ENCODE assay signal across 8 cellular contexts in the genomic region with DNA sequence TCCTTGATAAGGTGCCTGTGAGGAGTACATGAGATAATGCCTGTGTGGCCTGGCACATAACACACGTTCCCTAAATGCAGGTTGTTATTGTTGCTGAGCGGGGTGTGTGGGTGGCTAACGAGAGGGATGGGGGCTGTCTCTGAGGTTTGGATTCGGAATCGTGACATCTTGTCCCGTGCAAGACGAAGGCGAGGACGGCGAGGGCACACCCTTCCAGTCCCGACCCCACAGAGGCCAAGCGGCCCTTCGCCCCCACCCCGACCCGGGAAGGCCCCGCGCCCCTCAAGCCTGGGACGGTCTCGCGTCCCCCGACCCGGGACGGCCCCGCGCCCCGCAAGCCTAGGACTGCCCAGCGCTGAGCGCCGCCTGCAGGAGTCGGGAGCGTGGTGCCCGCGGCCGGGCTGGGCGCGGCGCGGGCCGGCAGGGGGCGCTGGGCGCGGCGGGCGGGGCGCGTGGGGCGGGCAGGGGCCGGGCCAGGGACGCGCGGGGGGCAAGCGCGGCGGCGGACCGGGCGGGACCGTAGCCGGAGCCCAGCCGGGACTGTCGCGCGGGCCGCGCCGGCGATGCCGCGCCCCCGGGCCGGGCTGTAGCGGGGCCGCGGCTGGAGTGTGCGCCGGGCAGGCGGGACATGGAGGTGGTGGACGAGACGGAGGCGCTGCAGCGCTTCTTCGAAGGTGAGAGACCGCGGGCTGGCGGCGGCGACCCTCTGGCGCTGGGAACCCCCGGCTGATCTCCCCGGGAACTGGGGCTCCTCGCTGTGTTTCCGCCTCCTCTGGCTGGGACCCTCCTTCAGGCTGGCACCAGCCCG. TPM values are rescaled to one million over a fixed set of nuclear protein-coding genes. Genes with fewer than 3 reads are reported as not detected.
DNase-seq lines count a peak whose midpoint lies in the region; ATAC-seq and TF ChIP-seq lines count a peak whose summit lies in the region.

A gene (plus strand): TSS at position 520 of the 808 bp plus-strand sequence. CDS start 109 bp downstream, at position 629.

- TF ChIP-seq CTCF in GM12872 (IDR thresholded peaks at IDR 0.05; ENCODE audit: insufficient read depth, low read depth, low read length) (peak; percentile 60; the same call in 1 of the 3 replicates), lung (IDR thresholded peaks at IDR 0.05; ENCODE audit: control extremely low read depth, extremely low read depth) (peak; percentile 36)

- H3K4me3 Mint-ChIP-seq in dendritic cell treated with granulocyte-macrophage colony-stimulating factor and Interleukin-4, amounts not matched to agents 40 ng/mL and 50 ng/mL, for 4 days: peak within 1 kb of the TSS; percentile 73

- no peaks in the 10 kb centered on the region for H3K27me3 ChIP-seq in lung (ENCODE audit: control insufficient read depth, insufficient read depth)

- H3K27ac ChIP-seq in lung (ENCODE audit: low read depth in 1 of 2, low read length in 1 of 2): peak within 1 kb of the TSS in 1 of 2 donors; percentile 45

- WGBS in lung, 2 donors: 3 to 6% methylated on average over 32 to 93 of the region's 93 CpGs

- H3K4me3 ChIP-seq in lung: peak within 1 kb of the TSS; percentile 40

- intact Hi-C loops in dendritic cell treated with granulocyte-macrophage colony-stimulating factor and Interleukin-4, amounts not matched to agents 40 ng/mL and 50 ng/mL, for 4 days (cut with micrococcal nuclease): loop anchor here (1.0 kb wide), 1 partner anchor 24 kb away; no protein-coding TSS in a partner anchor

- H3K36me3 Mint-ChIP-seq in dendritic cell treated with granulocyte-macrophage colony-stimulating factor and Interleukin-4, amounts not matched to agents 40 ng/mL and 50 ng/mL, for 4 days (ENCODE audit: low read depth): no peaks in the 10 kb centered on the region

- H3K27ac Mint-ChIP-seq in dendritic cell treated with granulocyte-macrophage colony-stimulating factor and Interleukin-4, amounts not matched to agents 40 ng/mL and 50 ng/mL, for 4 days: peak within 1 kb of the TSS; percentile 64

- H3K9me3 Mint-ChIP-seq in dendritic cell treated with granulocyte-macrophage colony-stimulating factor and Interleukin-4, amounts not matched to agents 40 ng/mL and 50 ng/mL, for 4 days: no peaks in the 10 kb centered on the region

- H3K27me3 Mint-ChIP-seq in dendritic cell treated with granulocyte-macrophage colony-stimulating factor and Interleukin-4, amounts not matched to agents 40 ng/mL and 50 ng/mL, for 4 days: peaks cover 48% of the 10 kb centered on the region

- ATAC-seq in lung (ENCODE audit: insufficient read depth, low FRiP score) (peak; percentile 59), HG03469 (IDR thresholded peaks at IDR 0.05; ENCODE audit: unreplicated experiment) (no peak)

- H3K36me3 ChIP-seq in lung (ENCODE audit: control insufficient read depth in 2 of 2, insufficient read depth in 2 of 2, low read length in 2 of 2): no peaks in the 10 kb centered on the region

- DNase-seq in LoVo (ENCODE audit: low spot score) (peak; percentile 68), lung (ENCODE audit: low spot score) (no peak), NCI-H1694 (lab: John Stamatoyannopoulos, UW) (no peak)
- DNase-seq in activated CD4-positive, alpha-beta T cell treated with anti-CD3 and anti-CD28 coated beads, Interleukin-2, amount 50 U/mL, for 1 hour: peak; percentile 56
- DNase-seq in stimulated activated CD8-positive, alpha-beta memory T cell treated with anti-CD3 and anti-CD28 coated beads, Interleukin-15, amount 100 ng/mL, for 24 hours (ENCODE audit: low read depth): peak; percentile 39

- H3K4me1 ChIP-seq in lung (ENCODE audit: control insufficient read depth in 2 of 2, insufficient read depth in 2 of 2, low read length in 2 of 2): no peaks in the 10 kb centered on the region

- no peaks in the 10 kb centered on the region for H3K9me3 ChIP-seq in lung (ENCODE audit: control insufficient read depth in 2 of 2, insufficient read depth in 1 of 2, low read length in 1 of 2)

- peaks cover 70% of the 10 kb centered on the region for H3K4me1 Mint-ChIP-seq in dendritic cell treated with granulocyte-macrophage colony-stimulating factor and Interleukin-4, amounts not matched to agents 40 ng/mL and 50 ng/mL, for 4 days (ENCODE audit: low read depth)

RNA-seq across cellular contexts. Expression of the gene that starts here (rescaled TPM):
- 10 to 100 TPM; 27.1 to 41.2 TPM for total RNA-seq in lung
- polyA plus RNA-seq in lung: 10 to 100 TPM; 11.9 to 23.3 TPM

Comparison
In these comparisons a context has a peak if more than half of its experiments do, and no peak if none do; other contexts are left out.
1. DNase-seq: peak in LoVo (single experiment), activated CD4-positive, alpha-beta T cell treated with anti-CD3 and anti-CD28 coated beads, Interleukin-2, amount 50 U/mL, for 1 hour (single experiment) and stimulated activated CD8-positive, alpha-beta memory T cell treated with anti-CD3 and anti-CD28 coated beads, Interleukin-15, amount 100 ng/mL, for 24 hours (single experiment); none in lung (single experiment) and NCI-H1694 (single experiment).